In the genomic region with DNA sequence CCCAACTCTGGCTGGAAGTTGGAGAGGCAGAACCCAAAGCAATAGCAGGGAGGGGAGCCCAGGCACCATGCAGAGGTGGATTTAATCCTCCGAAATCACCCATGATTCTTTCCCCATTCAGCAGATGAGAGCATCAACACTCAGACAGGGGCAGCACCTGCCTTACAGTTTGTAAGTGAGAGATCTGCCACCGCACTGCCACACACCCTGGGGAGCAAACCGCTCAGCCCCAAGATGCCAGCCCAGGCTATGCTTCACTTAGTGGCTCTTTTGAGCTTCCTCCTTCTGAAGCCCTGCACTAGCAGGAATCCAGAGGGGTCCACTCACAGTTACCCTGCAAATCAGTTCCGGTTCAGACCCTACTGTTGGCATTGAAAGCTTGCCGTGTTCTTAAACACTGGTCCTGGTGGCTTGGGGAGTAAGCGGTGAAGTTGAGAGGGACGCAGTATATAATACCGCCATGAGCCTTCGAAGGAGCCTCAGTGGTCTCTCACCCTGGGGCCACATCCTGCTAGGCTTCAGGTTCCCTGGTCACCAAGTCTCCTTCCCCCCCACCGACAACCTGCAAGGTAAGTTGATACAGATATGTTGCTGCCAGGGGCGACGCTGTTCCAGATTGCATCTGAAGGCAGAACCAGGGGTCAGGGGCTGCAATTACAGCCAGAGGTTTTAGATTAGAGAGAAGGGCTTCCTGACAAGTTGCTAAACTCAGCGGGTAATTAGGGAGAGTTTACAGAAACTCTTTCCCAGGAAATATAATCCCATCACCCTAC, we compare ENCODE assay signal across 17 cellular contexts.
DNase-seq lines count a peak whose midpoint lies in the region; ATAC-seq and TF ChIP-seq lines count a peak whose summit lies in the region.
"Had no signal": no experiment of that assay in that cellular context is flagged by ENCODE, and none has a peak within 500 bp of the region (broad histone marks: within the 10 kb centered on the region; RNA-seq: fewer than 3 reads in every experiment).

No MANE protein-coding gene starts in this region.

- H2AFZ ChIP-seq in neural progenitor cell (replicated peaks), result peak overlapping the region; percentile 28

- H3K4me3 ChIP-seq in right atrium auricular region, result no peak overlapping the region
- H3K4me3 ChIP-seq in right cardiac atrium (ENCODE audit: low read length), result no peak overlapping the region
- no peak overlapping the region for H3K4me3 ChIP-seq in esophagus muscularis mucosa
- H3K4me3 ChIP-seq in neural progenitor cell, result no peak overlapping the region
- H3K4me3 ChIP-seq: A549 had no signal

- H3K9me3 ChIP-seq in right atrium auricular region (no peaks in the 10 kb centered on the region), right cardiac atrium (ENCODE audit: control insufficient read depth, low read length) (no peaks in the 10 kb centered on the region), esophagus muscularis mucosa (no peaks in the 10 kb centered on the region), neural progenitor cell (ENCODE audit: low read depth) (no peaks in the 10 kb centered on the region)
- H3K9me3 ChIP-seq: A549 had no signal

- no peaks in the 10 kb centered on the region for H3K36me3 Mint-ChIP-seq in neural progenitor cell

- H3K79me2 ChIP-seq in neural progenitor cell (ENCODE audit: low read depth), result no peaks in the 10 kb centered on the region

- H3K4me2 ChIP-seq in neural progenitor cell, result no peak overlapping the region
- H3K4me2 ChIP-seq: A549 had no signal

- peak; percentile 44 for DNase-seq in right atrium auricular region (ENCODE audit: low spot score)
- no peak for DNase-seq in right cardiac atrium
- DNase-seq in esophagus muscularis mucosa (ENCODE audit: extremely low spot score), result peak; percentile 86
- DNase-seq in neural progenitor cell (ENCODE audit: low spot score), result no peak
- no peak for DNase-seq in KBM-7
- no peak for DNase-seq in stimulated activated CD4-positive, alpha-beta T cell treated with anti-CD3 and anti-CD28 coated beads, Interleukin-12 subunit alpha, Interleukin-12 subunit beta, amount 100 ng/mL, for 4 hours
- DNase-seq: CD4-positive, alpha-beta T cell; GF-D8; KG1; NCI-H1092; NCI-H1694; NCI-H2171 treated with DMSO at 0.1 percent for 48 hours; NCI-H82; SIG-M5 had no signal

- peaks cover 2% of the 10 kb centered on the region for H3K27me3 Mint-ChIP-seq in neural progenitor cell (ENCODE audit: insufficient read depth, low read depth)
- H3K27me3 Mint-ChIP-seq: CD4-positive, alpha-beta T cell had no signal

- no peaks in the 10 kb centered on the region for H4K20me1 ChIP-seq in neural progenitor cell (ENCODE audit: low read depth)

- TF ChIP-seq EP300 in esophagus muscularis mucosa (IDR thresholded peaks at IDR 0.05), result no peak

- no peaks in the 10 kb centered on the region for H3K9me3 Mint-ChIP-seq in neural progenitor cell
- H3K9me3 Mint-ChIP-seq: CD4-positive, alpha-beta T cell had no signal

- H3F3A ChIP-seq in neural progenitor cell (ENCODE audit: low read depth), result peaks cover 11% of the 10 kb centered on the region

- TF ChIP-seq POLR2A in esophagus muscularis mucosa (IDR thresholded peaks at IDR 0.05; ENCODE audit: low read depth) (no peak), GM18505 (IDR thresholded peaks at IDR 0.05; ENCODE audit: borderline replicate concordance, extremely low read depth, insufficient read depth, insufficient read length) (no peak)

- no peaks in the 10 kb centered on the region for H3K27me3 ChIP-seq in right atrium auricular region
- no peaks in the 10 kb centered on the region for H3K27me3 ChIP-seq in right cardiac atrium (ENCODE audit: control insufficient read depth, insufficient read depth)
- H3K27me3 ChIP-seq in esophagus muscularis mucosa, result peaks cover 0 to 41% (median 0%) of the 10 kb centered on the region in 4 donors
- H3K27me3 ChIP-seq in neural progenitor cell, result no peaks in the 10 kb centered on the region

- no peak overlapping the region for H3K27ac Mint-ChIP-seq in neural progenitor cell
- H3K27ac Mint-ChIP-seq: CD4-positive, alpha-beta T cell had no signal

- H3K36me3 ChIP-seq in right atrium auricular region, result no peaks in the 10 kb centered on the region
- H3K36me3 ChIP-seq in esophagus muscularis mucosa, result no peaks in the 10 kb centered on the region
- H3K36me3 ChIP-seq in neural progenitor cell, result no peaks in the 10 kb centered on the region

- no peak overlapping the region for H3K27ac ChIP-seq in right atrium auricular region
- no peak overlapping the region for H3K27ac ChIP-seq in right cardiac atrium (ENCODE audit: low read length)
- H3K27ac ChIP-seq in esophagus muscularis mucosa (replicated peaks in 1 of 4), result no peak overlapping the region
- no peak overlapping the region for H3K27ac ChIP-seq in neural progenitor cell
- H3K27ac ChIP-seq: A549 had no signal

- TF ChIP-seq CTCF in right atrium auricular region (IDR thresholded peaks at IDR 0.05), result no peak
- no peak for TF ChIP-seq CTCF in esophagus muscularis mucosa (IDR thresholded peaks at IDR 0.05)
- TF ChIP-seq CTCF in neural progenitor cell (IDR thresholded peaks at IDR 0.05), result no peak

- no peak overlapping the region for H3K9ac ChIP-seq in neural progenitor cell

- in situ Hi-C loops in KBM-7 (cut with MboI; ENCODE audit: low pct_unique_long_range_greater_than_20kb, low sequenced_read_pairs), result no loop called here

- H3K4me3 Mint-ChIP-seq in neural progenitor cell, result no peak overlapping the region
- H3K4me3 Mint-ChIP-seq: CD4-positive, alpha-beta T cell had no signal

- intact Hi-C loops in right cardiac atrium (cut with DNase I), result no loop called here
- intact Hi-C loops in esophagus muscularis mucosa (cut with DNase I), result no loop called here

- H3K4me1 ChIP-seq in right atrium auricular region, result no peaks in the 10 kb centered on the region
- H3K4me1 ChIP-seq in right cardiac atrium (ENCODE audit: control insufficient read depth, insufficient read depth, low read length), result no peaks in the 10 kb centered on the region
- no peaks in the 10 kb centered on the region for H3K4me1 ChIP-seq in esophagus muscularis mucosa
- H3K4me1 ChIP-seq in neural progenitor cell, result peaks cover 21% of the 10 kb centered on the region
- H3K4me1 ChIP-seq: A549 had no signal

- peaks cover 7% of the 10 kb centered on the region for H3K4me1 Mint-ChIP-seq in neural progenitor cell

- 72% methylated on average over 13 of the region's 13 CpGs for WGBS in right cardiac atrium
- 69% methylated on average over 13 of the region's 13 CpGs for WGBS in esophagus muscularis mucosa

- ATAC-seq in right cardiac atrium (no peak), GM18505 (IDR thresholded peaks at IDR 0.05; ENCODE audit: unreplicated experiment) (no peak), GM21723 (IDR thresholded peaks at IDR 0.05; ENCODE audit: unreplicated experiment) (no peak)
- ATAC-seq: A549 had no signal

Comparison
In these comparisons a context has a peak if more than half of its experiments do, and no peak if none do; other contexts are left out.
1. DNase-seq: peak in right atrium auricular region (single experiment) and esophagus muscularis mucosa (single experiment); none in right cardiac atrium (0 of 3), neural progenitor cell (single experiment), KBM-7 (single experiment) and stimulated activated CD4-positive, alpha-beta T cell treated with anti-CD3 and anti-CD28 coated beads, Interleukin-12 subunit alpha, Interleukin-12 subunit beta, amount 100 ng/mL, for 4 hours (single experiment).